1 cellular context compared by ENCODE assay signal in the genomic region with DNA sequence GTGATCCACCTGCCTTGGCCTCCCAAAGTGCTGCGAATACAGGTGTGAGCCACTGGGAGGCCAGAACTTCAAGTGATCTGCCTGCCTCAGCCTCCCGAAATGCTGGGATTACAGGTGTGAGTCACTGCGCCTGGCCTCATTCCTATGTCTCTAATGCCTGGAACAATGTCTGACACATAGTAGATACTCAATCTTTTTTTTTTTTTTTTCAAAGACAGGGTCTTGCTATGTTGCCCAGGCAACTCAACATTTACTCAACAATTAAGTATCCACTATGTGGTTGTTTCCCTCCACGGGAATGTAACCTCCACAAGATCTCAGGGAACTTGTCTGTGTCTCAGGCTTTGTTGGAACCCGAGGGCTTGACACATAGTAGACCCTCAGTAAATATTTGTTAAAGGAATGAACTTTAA.
A peak's percentile ranks its signal among the peaks of the same experiment; 100 is the strongest.
TF ChIP-seq lines count a peak whose summit lies in the region.

No MANE protein-coding gene starts in this region.

TF ChIP-seq in HepG2, 621 proteins besides CTCF, POLR2A, EP300 and RAD21:
- TF ChIP-seq HMGA1 (CRISPR knock-in tag; conservative IDR thresholded peaks at IDR 0.05) (no peak), ZNF121 (CRISPR knock-in tag; IDR thresholded peaks at IDR 0.05) (peak; percentile 95), TCF7 (IDR thresholded peaks at IDR 0.05; ENCODE audit: low read depth) (no peak), ZNF180 (CRISPR knock-in tag; IDR thresholded peaks at IDR 0.05; ENCODE audit: borderline replicate concordance, low read depth) (no peak), HCFC1 (IDR thresholded peaks at IDR 0.05; ENCODE audit: low read depth, low read length) (no peak), KDM1A (CRISPR knock-in tag; IDR thresholded peaks at IDR 0.05) (peak; percentile 28; the same call in 1 of the 2 replicates), ZFP82 (CRISPR knock-in tag; IDR thresholded peaks at IDR 0.05; ENCODE audit: borderline replicate concordance) (no peak), ZNF205 (CRISPR knock-in tag; IDR thresholded peaks at IDR 0.05) (peak; percentile 94), FOSL2 (CRISPR knock-in tag; IDR thresholded peaks at IDR 0.05) (peak; percentile 65), MIXL1 (CRISPR knock-in tag; IDR thresholded peaks at IDR 0.05) (0 out of 2 replicates have a peak, but pooled peaks have one; percentile 10), ZMYM2 (CRISPR knock-in tag; IDR thresholded peaks at IDR 0.05) (0 out of 2 replicates have a peak, but pooled peaks have one; percentile 3), TAF1 (CRISPR knock-in tag; IDR thresholded peaks at IDR 0.05) (no peak), RFX1 (IDR thresholded peaks at IDR 0.05) (peak; percentile 74)
- TF ChIP-seq, protein P1, sequence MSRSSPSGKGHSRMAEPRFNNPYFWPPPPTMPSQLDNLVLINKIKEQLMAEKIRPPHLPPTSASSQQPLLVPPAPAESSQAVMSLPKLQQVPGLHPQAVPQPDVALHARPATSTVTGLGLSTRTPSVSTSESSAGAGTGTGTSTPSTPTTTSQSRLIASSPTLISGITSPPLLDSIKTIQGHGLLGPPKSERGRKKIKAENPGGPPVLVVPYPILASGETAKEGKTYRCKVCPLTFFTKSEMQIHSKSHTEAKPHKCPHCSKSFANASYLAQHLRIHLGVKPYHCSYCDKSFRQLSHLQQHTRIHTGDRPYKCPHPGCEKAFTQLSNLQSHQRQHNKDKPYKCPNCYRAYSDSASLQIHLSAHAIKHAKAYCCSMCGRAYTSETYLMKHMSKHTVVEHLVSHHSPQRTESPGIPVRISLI (CRISPR knock-in tag; IDR thresholded peaks at IDR 0.05; ENCODE audit: borderline replicate concordance) = 0 out of 2 replicates have a peak, but pooled peaks have one; percentile 16
- TF ChIP-seq, protein P2, sequence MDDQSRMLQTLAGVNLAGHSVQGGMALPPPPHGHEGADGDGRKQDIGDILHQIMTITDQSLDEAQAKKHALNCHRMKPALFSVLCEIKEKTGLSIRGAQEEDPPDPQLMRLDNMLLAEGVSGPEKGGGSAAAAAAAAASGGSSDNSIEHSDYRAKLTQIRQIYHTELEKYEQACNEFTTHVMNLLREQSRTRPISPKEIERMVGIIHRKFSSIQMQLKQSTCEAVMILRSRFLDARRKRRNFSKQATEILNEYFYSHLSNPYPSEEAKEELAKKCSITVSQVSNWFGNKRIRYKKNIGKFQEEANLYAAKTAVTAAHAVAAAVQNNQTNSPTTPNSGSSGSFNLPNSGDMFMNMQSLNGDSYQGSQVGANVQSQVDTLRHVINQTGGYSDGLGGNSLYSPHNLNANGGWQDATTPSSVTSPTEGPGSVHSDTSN (CRISPR knock-in tag; IDR thresholded peaks at IDR 0.05; ENCODE audit: borderline replicate concordance) = no peak
- TF ChIP-seq, protein P3, sequence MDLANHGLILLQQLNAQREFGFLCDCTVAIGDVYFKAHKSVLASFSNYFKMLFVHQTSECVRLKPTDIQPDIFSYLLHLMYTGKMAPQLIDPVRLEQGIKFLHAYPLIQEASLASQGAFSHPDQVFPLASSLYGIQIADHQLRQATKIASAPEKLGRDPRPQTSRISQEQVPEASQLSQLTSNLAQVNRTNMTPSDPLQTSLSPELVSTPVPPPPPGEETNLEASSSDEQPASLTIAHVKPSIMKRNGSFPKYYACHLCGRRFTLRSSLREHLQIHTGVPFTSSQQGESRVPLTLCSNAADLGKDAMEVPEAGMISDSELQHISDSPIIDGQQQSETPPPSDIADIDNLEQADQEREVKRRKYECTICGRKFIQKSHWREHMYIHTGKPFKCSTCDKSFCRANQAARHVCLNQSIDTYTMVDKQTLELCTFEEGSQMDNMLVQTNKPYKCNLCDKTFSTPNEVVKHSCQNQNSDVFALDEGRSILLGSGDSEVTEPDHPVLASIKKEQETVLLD (CRISPR knock-in tag; IDR thresholded peaks at IDR 0.05; ENCODE audit: low read depth) = no peak
